ENCODE assay signal across 15 cellular contexts in genomic region chr6:105825210-105825609, GRCh38.
A peak's percentile ranks its signal among the peaks of the same experiment; 100 is the strongest.
DNase-seq lines count a peak whose midpoint lies in the region; ATAC-seq, FAIRE-seq and TF ChIP-seq lines count a peak whose summit lies in the region.
"Had no signal": no experiment of that assay in that cellular context is flagged by ENCODE, and none has a peak within 500 bp of the region (broad histone marks: within the 10 kb centered on the region; RNA-seq: fewer than 3 reads in every experiment).

No MANE protein-coding gene starts in this region.

- H3K27ac ChIP-seq in IMR-90 (ENCODE audit: insufficient read depth, low read length) (no peak overlapping the region), mesenchymal stem cell (ENCODE audit: low read length, poor library complexity, severe bottlenecking) (no peak overlapping the region), smooth muscle cell (ENCODE audit: low read depth) (peak overlapping the region; percentile 27)
- H3K27ac ChIP-seq: BLaER1 had no signal

- H3K18ac ChIP-seq in IMR-90 (ENCODE audit: low read depth, low read length), result peak overlapping the region; percentile 39; the same call in 1 of the 2 replicates
- H3K18ac ChIP-seq in mesenchymal stem cell (ENCODE audit: low read depth in 1 of 2, low read length in 2 of 2), result no peak overlapping the region

- H4K20me1 ChIP-seq in IMR-90 (ENCODE audit: insufficient read depth, low read length), result no peaks in the 10 kb centered on the region
- H4K20me1 ChIP-seq in smooth muscle cell (ENCODE audit: low read depth), result no peaks in the 10 kb centered on the region
- H4K20me1 ChIP-seq: BLaER1 had no signal

- H3K36me3 ChIP-seq in IMR-90 (ENCODE audit: control insufficient read depth, insufficient read depth, low read length) (no peaks in the 10 kb centered on the region), mesenchymal stem cell (ENCODE audit: control insufficient read depth in 1 of 2, insufficient read depth in 2 of 2, low read depth in 1 of 2, low read length in 2 of 2) (no peaks in the 10 kb centered on the region), smooth muscle cell (ENCODE audit: low read depth) (no peaks in the 10 kb centered on the region)
- H3K36me3 ChIP-seq: BLaER1 had no signal

- no peak for TF ChIP-seq POLR2A in IMR-90 (IDR thresholded peaks at IDR 0.05; ENCODE audit: low read depth, low read length)

- H4K91ac ChIP-seq in IMR-90 (ENCODE audit: insufficient read depth, low read depth, low read length) (no peak overlapping the region), mesenchymal stem cell (ENCODE audit: low read length) (no peak overlapping the region)

- POLR2A ChIA-PET in IMR-90 (lab: Charles Lee; ENCODE audit: unreplicated experiment), result interaction anchor here (0.6 kb wide), 1 partner anchor 98 kb away, joined by 3 read pairs; no protein-coding TSS in a partner anchor

- WGBS in IMR-90 (ENCODE audit: extremely low coverage in 2 of 2, insufficient read length in 1 of 2), 2 experiments, result no CpG with 5 or more reads among the region's 1 CpG
- 88% methylated on average over 1 of the region's 1 CpG for WGBS in mesenchymal stem cell
- WGBS in smooth muscle cell (ENCODE audit: low lambda C conversion rate), result 80% methylated on average over 1 of the region's 1 CpG

- no peaks in the 10 kb centered on the region for H3K79me2 ChIP-seq in smooth muscle cell (ENCODE audit: low read depth)

- TF ChIP-seq RAD21 in IMR-90 (IDR thresholded peaks at IDR 0.05; ENCODE audit: low read length), result no peak

- H3K79me1 ChIP-seq in IMR-90 (ENCODE audit: low read depth in 1 of 2, low read length in 2 of 2) (no peaks in the 10 kb centered on the region), mesenchymal stem cell (replicated peaks; ENCODE audit: low read length, poor library complexity, severe bottlenecking) (no peaks in the 10 kb centered on the region)

- H3K4me2 ChIP-seq in IMR-90 (ENCODE audit: low read depth, low read length) (no peak overlapping the region), mesenchymal stem cell (ENCODE audit: low read length, poor library complexity, severe bottlenecking) (no peak overlapping the region), smooth muscle cell (peak overlapping the region; percentile 18)
- H3K4me2 ChIP-seq: BLaER1 had no signal

- no peak overlapping the region for H3K23ac ChIP-seq in IMR-90 (ENCODE audit: low read depth, low read length)
- H3K23ac ChIP-seq in mesenchymal stem cell (ENCODE audit: low read length in 2 of 2), result no peak overlapping the region

- in situ Hi-C loops in IMR-90 (cut with MboI; ENCODE audit: low sequenced_read_pairs), result no loop called here

- H4K5ac ChIP-seq in IMR-90 (ENCODE audit: low read depth, low read length), result peak overlapping the region; percentile 23; the same call in 1 of the 2 replicates

- no peaks in the 10 kb centered on the region for H3K9me1 ChIP-seq in IMR-90 (ENCODE audit: insufficient read depth, low read length)

- no peak overlapping the region for H2AFZ ChIP-seq in IMR-90 (replicated peaks; ENCODE audit: low read length, poor library complexity)
- no peak overlapping the region for H2AFZ ChIP-seq in mesenchymal stem cell (ENCODE audit: low read depth, low read length)
- H2AFZ ChIP-seq in smooth muscle cell (ENCODE audit: low read depth), result no peak overlapping the region

- peaks cover 2% of the 10 kb centered on the region for H3K9me3 ChIP-seq in IMR-90 (ENCODE audit: control insufficient read depth, insufficient read depth, low read length)
- peaks cover 10% of the 10 kb centered on the region for H3K9me3 ChIP-seq in mesenchymal stem cell (ENCODE audit: control insufficient read depth, low read length)
- no peaks in the 10 kb centered on the region for H3K9me3 ChIP-seq in smooth muscle cell (replicated peaks; ENCODE audit: low read depth)

- no peak overlapping the region for H3K56ac ChIP-seq in IMR-90 (ENCODE audit: extremely low read depth, insufficient read depth, low read length)

- H3K14ac ChIP-seq in IMR-90 (replicated peaks; ENCODE audit: low read depth, low read length), result no peak overlapping the region
- no peak overlapping the region for H3K14ac ChIP-seq in mesenchymal stem cell (ENCODE audit: low read length in 2 of 2)

- H3K27me3 ChIP-seq in IMR-90 (ENCODE audit: control insufficient read depth, insufficient read depth, low read length) (no peaks in the 10 kb centered on the region), mesenchymal stem cell (ENCODE audit: control insufficient read depth in 1 of 2, insufficient read depth in 1 of 2, low read length in 2 of 2) (no peaks in the 10 kb centered on the region), smooth muscle cell (ENCODE audit: low read depth) (no peaks in the 10 kb centered on the region)
- H3K27me3 ChIP-seq: BLaER1 had no signal

- BruUV-seq in IMR-90 (replicated peaks; lab: Mats Ljungman, UMichigan), result no TSS peak

- ATAC-seq in IMR-90 (ENCODE audit: low read depth) (no peak), HG02870 (IDR thresholded peaks at IDR 0.05; ENCODE audit: unreplicated experiment) (no peak)
- ATAC-seq: HCT116 had no signal

- peak; percentile 59 for FAIRE-seq in GM19239 (lab: Jason Lieb, UNC)

- intact Hi-C loops in IMR-90 (cut with micrococcal nuclease), result no loop called here

- H3K4me3 ChIP-seq in IMR-90 (ENCODE audit: insufficient read depth, low read depth, low read length) (no peak overlapping the region), mesenchymal stem cell (ENCODE audit: insufficient read depth in 1 of 2, low read depth in 1 of 2, low read length in 2 of 2) (no peak overlapping the region), smooth muscle cell (no peak overlapping the region)
- H3K4me3 ChIP-seq: BLaER1 had no signal

- H2BK5ac ChIP-seq in IMR-90 (ENCODE audit: low read depth, low read length, poor library complexity, severe bottlenecking) (peak overlapping the region; percentile 76), mesenchymal stem cell (ENCODE audit: low read depth, low read length, poor library complexity, severe bottlenecking) (no peak overlapping the region)

- dilution Hi-C loops in IMR-90 (cut with HindIII; ENCODE audit: low sequenced_read_pairs, unreplicated experiment), result no loop called here

- H4K8ac ChIP-seq in IMR-90 (ENCODE audit: low read depth in 2 of 2, low read length in 2 of 2), result peak overlapping the region in 1 of 2 experiments; percentile 55; a peak in 1 of 4 replicates
- no peak overlapping the region for H4K8ac ChIP-seq in mesenchymal stem cell (ENCODE audit: low read length)

- H2AK5ac ChIP-seq in IMR-90 (ENCODE audit: low read depth, low read length) (no peak overlapping the region), mesenchymal stem cell (ENCODE audit: low read length, severe bottlenecking) (no peak overlapping the region)

- no peak overlapping the region for H2AK9ac ChIP-seq in IMR-90 (replicated peaks; ENCODE audit: low read depth, low read length, poor library complexity)

- H2BK120ac ChIP-seq in IMR-90 (ENCODE audit: low read depth, low read length) (no peak overlapping the region; the same call in 1 of the 2 replicates), mesenchymal stem cell (ENCODE audit: low read depth, low read length) (no peak overlapping the region)

- H3K4ac ChIP-seq in IMR-90 (ENCODE audit: low read depth, low read length), result peak overlapping the region; percentile 11; the same call in 1 of the 2 replicates
- H3K4ac ChIP-seq in mesenchymal stem cell (ENCODE audit: low read depth in 1 of 2, low read length in 2 of 2), result no peak overlapping the region

- no peak for TF ChIP-seq CTCF in IMR-90 (conservative IDR thresholded peaks at IDR 0.05; ENCODE audit: low read depth, low read length)
- TF ChIP-seq CTCF in smooth muscle cell (IDR thresholded peaks at IDR 0.05; ENCODE audit: borderline replicate concordance, insufficient read depth, poor library complexity, severe bottlenecking), result no peak

- no peak overlapping the region for H3K9ac ChIP-seq in IMR-90 (ENCODE audit: low read depth, low read length)
- H3K9ac ChIP-seq in mesenchymal stem cell (ENCODE audit: low read length), result peak overlapping the region; percentile 15
- no peak overlapping the region for H3K9ac ChIP-seq in smooth muscle cell (ENCODE audit: low read depth)
- H3K9ac ChIP-seq: BLaER1 had no signal

- H3K4me1 ChIP-seq in IMR-90 (ENCODE audit: control insufficient read depth, insufficient read depth, low read length) (no peaks in the 10 kb centered on the region), mesenchymal stem cell (ENCODE audit: control insufficient read depth, insufficient read depth, low read depth, low read length) (no peaks in the 10 kb centered on the region), smooth muscle cell (ENCODE audit: low read depth) (no peaks in the 10 kb centered on the region)
- H3K4me1 ChIP-seq: BLaER1 had no signal

- no peak overlapping the region for H2BK20ac ChIP-seq in IMR-90 (ENCODE audit: low read depth, low read length)

- no peak overlapping the region for H2BK15ac ChIP-seq in IMR-90 (ENCODE audit: low read depth, low read length)
- no peak overlapping the region for H2BK15ac ChIP-seq in mesenchymal stem cell (ENCODE audit: low read depth, poor library complexity, severe bottlenecking)

- H3F3A ChIP-seq in smooth muscle cell (ENCODE audit: low read depth), result no peaks in the 10 kb centered on the region

- CTCF ChIA-PET in IMR-90 (lab: Yijun Ruan, JAX), result no interaction called here

- H2BK12ac ChIP-seq in mesenchymal stem cell (ENCODE audit: low read length in 2 of 2), result no peak overlapping the region

- no peak for DNase-seq in GM19239 (ENCODE audit: insufficient read length, low spot score)
- no peak for DNase-seq in IMR-90
- DNase-seq in mesenchymal stem cell, result no peak
- no peak for DNase-seq in smooth muscle cell (lab: John Stamatoyannopoulos, UW; ENCODE audit: unreplicated experiment)
- DNase-seq in NCI-H2227 (lab: John Stamatoyannopoulos, UW; ENCODE audit: unreplicated experiment), result no peak
- no peak for DNase-seq in HPDE6-E6E7 (ENCODE audit: extremely low spot score)
- DNase-seq: 8988T; CD4-positive, alpha-beta memory T cell; DMS79 treated with DMSO at 0.1 percent for 48 hours; GF-D8; GOT3; H7 had no signal

TF ChIP-seq in IMR-90, 13 proteins besides CTCF, POLR2A, EP300 and RAD21 (continues in another document):
- no peak for TF ChIP-seq MXI1 (IDR thresholded peaks at IDR 0.05; ENCODE audit: borderline replicate concordance, low read depth, low read length)
- TF ChIP-seq USF2 (IDR thresholded peaks at IDR 0.05; ENCODE audit: low read depth, low read length), result no peak
- TF ChIP-seq MAFK (IDR thresholded peaks at IDR 0.05; ENCODE audit: low read depth, low read length), result no peak
- TF ChIP-seq CEBPB (IDR thresholded peaks at IDR 0.05; ENCODE audit: low read depth, low read length), result no peak
- TF ChIP-seq SMC3 (IDR thresholded peaks at IDR 0.05; ENCODE audit: low read depth, low read length), result no peak
- no peak for TF ChIP-seq RCOR1 (IDR thresholded peaks at IDR 0.05; ENCODE audit: insufficient replicate concordance, low read length)
- no peak for TF ChIP-seq CHD1 (IDR thresholded peaks at IDR 0.05; ENCODE audit: low read depth, low read length)
